ENCODE assay signal across 20 cellular contexts in the genomic region with DNA sequence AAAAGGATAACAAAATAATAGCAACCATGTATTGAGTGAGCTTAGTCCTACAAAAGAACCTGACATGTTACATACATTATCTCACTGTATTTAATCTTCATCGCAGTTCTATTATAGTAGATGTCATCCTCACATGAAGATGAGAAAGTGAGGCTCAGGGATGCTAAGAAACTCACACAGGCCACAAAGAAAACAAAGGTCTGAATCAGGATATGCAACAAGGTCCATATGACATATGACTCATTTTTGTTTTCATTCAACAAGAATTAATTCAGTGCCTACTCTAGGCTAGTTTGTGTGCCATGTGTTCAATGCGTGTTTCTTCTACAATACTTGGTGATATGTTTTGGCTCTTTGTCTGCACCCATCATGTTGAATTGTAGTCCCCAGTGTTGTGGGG.
DNase-seq lines count a peak whose midpoint lies in the region; ATAC-seq, FAIRE-seq and TF ChIP-seq lines count a peak whose summit lies in the region.
"Had no signal": no experiment of that assay in that cellular context is flagged by ENCODE, and none has a peak within 500 bp of the region (broad histone marks: within the 10 kb centered on the region; RNA-seq: fewer than 3 reads in every experiment).

No MANE protein-coding gene starts in this region.

- H3K27me3 Mint-ChIP-seq in astrocyte (ENCODE audit: low read depth, unreplicated experiment), result peaks cover 2% of the 10 kb centered on the region

- no peaks in the 10 kb centered on the region for H3K9me3 ChIP-seq in astrocyte (ENCODE audit: insufficient read depth, low read depth, low read length)
- H3K9me3 ChIP-seq: BLaER1 treated with 17β-estradiol and CSF1 and Interleukin-3, amounts not matched to agents 10 nM and 100 nM; SJSA1 had no signal

- peak; percentile 23 for DNase-seq in A172 (ENCODE audit: low spot score)
- peak; percentile 33 for DNase-seq in HCEC 1CT
- peak; percentile 42 for DNase-seq in astrocyte (ENCODE audit: low read depth)
- peak; percentile 52 for DNase-seq in fibroblast of mammary gland (ENCODE audit: low read depth)
- no peak for DNase-seq in superior temporal gyrus (ENCODE audit: extremely low spot score)
- no peak for DNase-seq in Kasumi-1 (lab: John Stamatoyannopoulos, UW)
- DNase-seq: DMS 273 treated with DMSO at 0.1 percent for 48 hours, H7, MV-4-11, NCI-H1436, NCI-H2029 treated with DMSO at 0.1 percent for 48 hours, NCI-H2171 treated with DMSO at 0.1 percent for 48 hours, NCI-H748 treated with DMSO at 0.1 percent for 48 hours had no signal

- H3K4me3 Mint-ChIP-seq in astrocyte (ENCODE audit: unreplicated experiment), result no peak overlapping the region

- peaks cover 5% of the 10 kb centered on the region for H3K4me1 Mint-ChIP-seq in astrocyte (ENCODE audit: low read depth, unreplicated experiment)

- H3K27ac ChIP-seq in astrocyte (ENCODE audit: low read depth, low read length), result no peak overlapping the region
- H3K27ac ChIP-seq: BLaER1 treated with 17β-estradiol and CSF1 and Interleukin-3, amounts not matched to agents 10 nM and 100 nM; SJSA1 had no signal

- H3K27ac Mint-ChIP-seq in astrocyte (ENCODE audit: unreplicated experiment), result no peak overlapping the region

- no peaks in the 10 kb centered on the region for H3K4me1 ChIP-seq in astrocyte (ENCODE audit: insufficient read depth, low read length)
- H3K4me1 ChIP-seq: BLaER1 treated with 17β-estradiol and CSF1 and Interleukin-3, amounts not matched to agents 10 nM and 100 nM; SJSA1 had no signal

- H3K36me3 Mint-ChIP-seq in astrocyte (ENCODE audit: low read depth, unreplicated experiment), result no peaks in the 10 kb centered on the region

- no peak for TF ChIP-seq CTCF in astrocyte (IDR thresholded peaks at IDR 0.05; ENCODE audit: insufficient read depth, low read depth, low read length)
- no peak for TF ChIP-seq CTCF in fibroblast of mammary gland (conservative IDR thresholded peaks at IDR 0.05; ENCODE audit: control insufficient read depth, insufficient read depth, low read depth, low read length)

- no peak overlapping the region for H3K9ac ChIP-seq in astrocyte (ENCODE audit: low read length)
- H3K9ac ChIP-seq: BLaER1 treated with 17β-estradiol and CSF1 and Interleukin-3, amounts not matched to agents 10 nM and 100 nM had no signal

- H2AFZ ChIP-seq in astrocyte (ENCODE audit: low read depth, low read length), result no peak overlapping the region

- no peaks in the 10 kb centered on the region for H3K9me3 Mint-ChIP-seq in astrocyte (ENCODE audit: unreplicated experiment)

- FAIRE-seq in astrocyte (lab: Jason Lieb, UNC), result no peak
- FAIRE-seq: A204.1, GM19239, HTR-8/SVneo had no signal

- no peaks in the 10 kb centered on the region for H3K36me3 ChIP-seq in astrocyte (ENCODE audit: insufficient read depth, low read length)
- H3K36me3 ChIP-seq: BLaER1 treated with 17β-estradiol and CSF1 and Interleukin-3, amounts not matched to agents 10 nM and 100 nM; SJSA1 had no signal

- H4K20me1 ChIP-seq in astrocyte (ENCODE audit: insufficient read depth, low read length), result no peaks in the 10 kb centered on the region
- H4K20me1 ChIP-seq: BLaER1 treated with 17β-estradiol and CSF1 and Interleukin-3, amounts not matched to agents 10 nM and 100 nM had no signal

- no peak for ATAC-seq in GM18868 (IDR thresholded peaks at IDR 0.05; ENCODE audit: unreplicated experiment)
- no peak for ATAC-seq in GM19035 (IDR thresholded peaks at IDR 0.05; ENCODE audit: unreplicated experiment)

- H3K4me2 ChIP-seq in astrocyte (ENCODE audit: low read length), result no peak overlapping the region
- H3K4me2 ChIP-seq: BLaER1 treated with 17β-estradiol and CSF1 and Interleukin-3, amounts not matched to agents 10 nM and 100 nM had no signal

- H3K79me2 ChIP-seq in astrocyte (ENCODE audit: insufficient read depth, low read length), result no peaks in the 10 kb centered on the region

- no peaks in the 10 kb centered on the region for H3K27me3 ChIP-seq in astrocyte (ENCODE audit: insufficient read depth, low read length)
- H3K27me3 ChIP-seq: BLaER1 treated with 17β-estradiol and CSF1 and Interleukin-3, amounts not matched to agents 10 nM and 100 nM; SJSA1 had no signal

- H3K4me3 ChIP-seq in astrocyte (ENCODE audit: insufficient read depth, low read depth, low read length), result no peak overlapping the region
- H3K4me3 ChIP-seq in fibroblast of mammary gland (ENCODE audit: control insufficient read depth, low read depth, low read length), result no peak overlapping the region
- H3K4me3 ChIP-seq: BLaER1 treated with 17β-estradiol and CSF1 and Interleukin-3, amounts not matched to agents 10 nM and 100 nM; SJSA1 had no signal

Comparison
In these comparisons a context has a peak if more than half of its experiments do, and no peak if none do; other contexts are left out.
1. DNase-seq: peak in A172 (single experiment), HCEC 1CT (single experiment), astrocyte (single experiment) and fibroblast of mammary gland (single experiment); none in superior temporal gyrus (single experiment) and Kasumi-1 (0 of 2).